35 cellular contexts compared by ENCODE assay signal in genomic region chr5:157987259-157987658, GRCh38.
"Had no signal": no experiment of that assay in that cellular context is flagged by ENCODE, and none has a peak within 500 bp of the region (broad histone marks: within the 10 kb centered on the region; RNA-seq: fewer than 3 reads in every experiment).

No MANE protein-coding gene starts in this region.

- H3K27me3 ChIP-seq: adrenal gland, ascending aorta, cardiac muscle cell had no signal

- H3K4me1 Mint-ChIP-seq: activated B cell treated with CpG ODN at 0.5 μM for 24 hours; activated CD4-positive, alpha-beta T cell treated with anti-CD3 and anti-CD28 coated beads, Interleukin-2, amount 10 ng/mL, durations not matched to agents 24 days and 14 days; activated naive CD8-positive, alpha-beta T cell treated with anti-CD3 and anti-CD28 coated beads for 36 hours; activated T-helper 17 cell treated with anti-CD3 and anti-CD28 coated beads, Interleukin-2, amount 50 U/mL, for 72 hours; brain had no signal

- DNase-seq: activated B cell treated with CpG ODN at 0.5 μM for 24 hours; activated CD4-positive, alpha-beta memory T cell treated with anti-CD3 and anti-CD28 coated beads for 36 hours; activated CD4-positive, alpha-beta T cell treated with anti-CD3 and anti-CD28 coated beads for 4 hours; activated CD4-positive, alpha-beta T cell treated with anti-CD3 and anti-CD28 coated beads, Interleukin-2, amount 10 ng/mL, durations not matched to agents 24 days and 14 days; activated CD4-positive, alpha-beta T cell treated with anti-CD3 and anti-CD28 coated beads, Interleukin-2, amount 50 U/mL, for 1 hour; activated CD4-positive, alpha-beta T cell treated with anti-CD3 and anti-CD28 coated beads, Interleukin-2, amount 50 U/mL, for 4 hours; activated CD4-positive, CD25-positive, alpha-beta regulatory T cell treated with anti-CD3 and anti-CD28 coated beads, Interleukin-2, amount 50 U/mL, for 72 hours; activated CD8-positive, alpha-beta memory T cell treated with anti-CD3 and anti-CD28 coated beads, Interleukin-2, amount 50 U/mL, for 4 hours; activated CD8-positive, alpha-beta T cell treated with anti-CD3 and anti-CD28 coated beads for 36 hours; activated effector memory CD4-positive, alpha-beta T cell treated with anti-CD3 and anti-CD28 coated beads, Interleukin-2, amount 50 U/mL, for 16 hours; activated gamma-delta T cell treated with Interleukin-2 at 50 U/mL for 16 hours; activated naive CD4-positive, alpha-beta T cell; activated naive CD4-positive, alpha-beta T cell treated with anti-CD3 and anti-CD28 coated beads for 36 hours; activated naive CD4-positive, alpha-beta T cell treated with anti-CD3 and anti-CD28 coated beads, Interleukin-2, amount 50 U/mL, for 16 hours; activated naive CD8-positive, alpha-beta T cell treated with anti-CD3 and anti-CD28 coated beads for 36 hours; activated T-cell treated with anti-CD3 and anti-CD28 coated beads for 4 hours; activated T-cell treated with anti-CD3 and anti-CD28 coated beads, Interleukin-2, amount 50 U/mL, for 1 hour; activated T-cell treated with anti-CD3 and anti-CD28 coated beads, Interleukin-2, amount 50 U/mL, for 4 hours; activated T-cell treated with anti-CD3 and anti-CD28 coated beads, Interleukin-2, amount 50 U/mL, for 72 hours; adrenal gland; amniotic stem cell; caudate nucleus; cerebellar nuclear complex; T-cell; T-helper 2 cell; T-helper 9 cell had no signal

- H3K27ac Mint-ChIP-seq: activated B cell treated with CpG ODN at 0.5 μM for 24 hours; activated CD4-positive, alpha-beta memory T cell treated with anti-CD3 and anti-CD28 coated beads for 36 hours; activated CD4-positive, alpha-beta T cell treated with anti-CD3 and anti-CD28 coated beads, Interleukin-2, amount 10 ng/mL, durations not matched to agents 24 days and 14 days; activated CD8-positive, alpha-beta T cell treated with anti-CD3 and anti-CD28 coated beads for 36 hours; activated naive CD4-positive, alpha-beta T cell treated with anti-CD3 and anti-CD28 coated beads for 36 hours; activated naive CD4-positive, alpha-beta T cell treated with anti-CD3 and anti-CD28 coated beads, Interleukin-2, amount 50 U/mL, for 72 hours; activated naive CD8-positive, alpha-beta T cell treated with anti-CD3 and anti-CD28 coated beads for 36 hours; activated T-cell treated with anti-CD3 and anti-CD28 coated beads, Interleukin-2, amount 50 U/mL, for 72 hours; activated T-helper 1 cell treated with anti-CD3 and anti-CD28 coated beads, Interleukin-12 subunit alpha, Interleukin-12 subunit beta, Interleukin-2, Interleukin-4 antibody, amounts not matched to agents 30 ng/mL and 10 ng/mL and 1 ng/mL, durations not matched to agents 14 hours and 24 hours and 36 hours; activated T-helper 17 cell treated with anti-CD3 and anti-CD28 coated beads, Interleukin-2, amount 50 U/mL, for 72 hours; brain; T-cell; T-helper 2 cell treated with Interferon-gamma antibody and Interleukin-4, amounts not matched to agents 5 μg/mL and 100 μg/mL, for 36 hours had no signal

- H3K4me3 Mint-ChIP-seq: activated B cell treated with CpG ODN at 0.5 μM for 24 hours; activated CD4-positive, alpha-beta memory T cell treated with anti-CD3 and anti-CD28 coated beads for 36 hours; activated CD4-positive, alpha-beta T cell treated with anti-CD3 and anti-CD28 coated beads, Interleukin-2, amount 10 ng/mL, durations not matched to agents 24 days and 14 days; activated CD8-positive, alpha-beta T cell treated with anti-CD3 and anti-CD28 coated beads for 36 hours; activated naive CD4-positive, alpha-beta T cell treated with anti-CD3 and anti-CD28 coated beads for 36 hours; activated naive CD8-positive, alpha-beta T cell treated with anti-CD3 and anti-CD28 coated beads for 36 hours; activated T-cell treated with anti-CD3 and anti-CD28 coated beads, Interleukin-2, amount 50 U/mL, for 4 hours; activated T-cell treated with anti-CD3 and anti-CD28 coated beads, Interleukin-2, amount 50 U/mL, for 72 hours; activated T-helper 1 cell treated with anti-CD3 and anti-CD28 coated beads, Interleukin-12 subunit alpha, Interleukin-12 subunit beta, Interleukin-2, Interleukin-4 antibody, amounts not matched to agents 30 ng/mL and 10 ng/mL and 1 ng/mL, durations not matched to agents 14 hours and 24 hours and 36 hours; activated T-helper 17 cell treated with anti-CD3 and anti-CD28 coated beads, Interleukin-2, amount 50 U/mL, for 72 hours; brain; central memory CD8-positive, alpha-beta T cell; T-cell; T-helper 2 cell treated with Interferon-gamma antibody and Interleukin-4, amounts not matched to agents 5 μg/mL and 100 μg/mL, for 36 hours had no signal

- H3K9me3 ChIP-seq: adrenal gland, ascending aorta had no signal

- H3K4me1 ChIP-seq: adrenal gland, ascending aorta had no signal

- ATAC-seq: activated CD8-positive, alpha-beta T cell treated with anti-CD3 and anti-CD28 coated beads for 36 hours; activated naive CD4-positive, alpha-beta T cell treated with anti-CD3 and anti-CD28 coated beads, Interleukin-2, amount 50 U/mL, for 72 hours; activated T-cell treated with anti-CD3 and anti-CD28 coated beads, Interleukin-2, amount 50 U/mL, for 4 hours; activated T-cell treated with anti-CD3 and anti-CD28 coated beads, Interleukin-2, amount 50 U/mL, for 72 hours; activated T-helper 17 cell treated with anti-CD3 and anti-CD28 coated beads, Interleukin-2, amount 50 U/mL, for 72 hours; T-cell had no signal

- H3K36me3 ChIP-seq: adrenal gland, ascending aorta, cardiac muscle cell had no signal

- H3K27me3 Mint-ChIP-seq: brain had no signal

- H3K4me3 ChIP-seq: adrenal gland, ascending aorta, cardiac muscle cell had no signal

- H3K36me3 Mint-ChIP-seq: activated CD4-positive, alpha-beta memory T cell treated with anti-CD3 and anti-CD28 coated beads for 36 hours; activated naive CD4-positive, alpha-beta T cell treated with anti-CD3 and anti-CD28 coated beads, Interleukin-2, amount 50 U/mL, for 72 hours; activated naive CD8-positive, alpha-beta T cell treated with anti-CD3 and anti-CD28 coated beads for 36 hours; brain; T-cell had no signal

- H3K27ac ChIP-seq: adrenal gland, ascending aorta, cardiac muscle cell, VCaP had no signal
